In the genomic region with DNA sequence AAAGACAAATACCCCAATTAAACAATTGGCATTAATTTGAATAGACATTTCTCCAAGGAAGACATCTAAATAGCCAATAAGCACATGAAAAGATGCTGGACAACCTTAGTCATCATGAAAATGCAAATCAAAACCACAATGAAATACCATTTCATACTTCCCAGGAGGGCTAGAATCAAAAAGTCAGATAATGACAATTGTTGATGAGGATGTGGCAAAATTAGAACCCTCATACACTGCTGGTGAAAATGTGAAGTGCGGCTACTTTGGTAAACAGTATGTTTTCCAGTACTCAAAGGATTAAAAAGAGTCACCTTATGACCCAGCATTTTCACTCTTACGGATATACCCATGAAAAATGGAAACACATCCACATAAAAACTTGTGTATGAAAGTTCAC, we compare ENCODE assay signal across 1 cellular context.
TF ChIP-seq lines count a peak whose summit lies in the region.

No MANE protein-coding gene starts in this region.

TF ChIP-seq in SK-N-SH treated with all-trans-retinoic acid at 6 μM for 48 hours, 23 proteins besides CTCF, POLR2A, EP300 and RAD21 (continued from another document):
- TF ChIP-seq, protein P1, sequence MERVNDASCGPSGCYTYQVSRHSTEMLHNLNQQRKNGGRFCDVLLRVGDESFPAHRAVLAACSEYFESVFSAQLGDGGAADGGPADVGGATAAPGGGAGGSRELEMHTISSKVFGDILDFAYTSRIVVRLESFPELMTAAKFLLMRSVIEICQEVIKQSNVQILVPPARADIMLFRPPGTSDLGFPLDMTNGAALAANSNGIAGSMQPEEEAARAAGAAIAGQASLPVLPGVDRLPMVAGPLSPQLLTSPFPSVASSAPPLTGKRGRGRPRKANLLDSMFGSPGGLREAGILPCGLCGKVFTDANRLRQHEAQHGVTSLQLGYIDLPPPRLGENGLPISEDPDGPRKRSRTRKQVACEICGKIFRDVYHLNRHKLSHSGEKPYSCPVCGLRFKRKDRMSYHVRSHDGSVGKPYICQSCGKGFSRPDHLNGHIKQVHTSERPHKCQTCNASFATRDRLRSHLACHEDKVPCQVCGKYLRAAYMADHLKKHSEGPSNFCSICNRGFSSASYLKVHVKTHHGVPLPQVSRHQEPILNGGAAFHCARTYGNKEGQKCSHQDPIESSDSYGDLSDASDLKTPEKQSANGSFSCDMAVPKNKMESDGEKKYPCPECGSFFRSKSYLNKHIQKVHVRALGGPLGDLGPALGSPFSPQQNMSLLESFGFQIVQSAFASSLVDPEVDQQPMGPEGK (CRISPR knock-in tag; IDR thresholded peaks at IDR 0.05; ENCODE audit: borderline replicate concordance): no peak
- TF ChIP-seq ISL1 (CRISPR knock-in tag; IDR thresholded peaks at IDR 0.05) (no peak), TCF4 (CRISPR knock-in tag; IDR thresholded peaks at IDR 0.05; ENCODE audit: borderline replicate concordance) (no peak), BACH2 (CRISPR knock-in tag; IDR thresholded peaks at IDR 0.05; ENCODE audit: borderline replicate concordance) (no peak), OSR1 (CRISPR knock-in tag; IDR thresholded peaks at IDR 0.05) (no peak), ZFP3 (CRISPR knock-in tag; IDR thresholded peaks at IDR 0.05) (no peak), ZNF565 (CRISPR knock-in tag; conservative IDR thresholded peaks at IDR 0.05; ENCODE audit: low read depth) (no peak), CSDC2 (CRISPR knock-in tag; IDR thresholded peaks at IDR 0.05) (no peak), ZNF70 (CRISPR knock-in tag; IDR thresholded peaks at IDR 0.05) (no peak)
- TF ChIP-seq, protein P2, sequence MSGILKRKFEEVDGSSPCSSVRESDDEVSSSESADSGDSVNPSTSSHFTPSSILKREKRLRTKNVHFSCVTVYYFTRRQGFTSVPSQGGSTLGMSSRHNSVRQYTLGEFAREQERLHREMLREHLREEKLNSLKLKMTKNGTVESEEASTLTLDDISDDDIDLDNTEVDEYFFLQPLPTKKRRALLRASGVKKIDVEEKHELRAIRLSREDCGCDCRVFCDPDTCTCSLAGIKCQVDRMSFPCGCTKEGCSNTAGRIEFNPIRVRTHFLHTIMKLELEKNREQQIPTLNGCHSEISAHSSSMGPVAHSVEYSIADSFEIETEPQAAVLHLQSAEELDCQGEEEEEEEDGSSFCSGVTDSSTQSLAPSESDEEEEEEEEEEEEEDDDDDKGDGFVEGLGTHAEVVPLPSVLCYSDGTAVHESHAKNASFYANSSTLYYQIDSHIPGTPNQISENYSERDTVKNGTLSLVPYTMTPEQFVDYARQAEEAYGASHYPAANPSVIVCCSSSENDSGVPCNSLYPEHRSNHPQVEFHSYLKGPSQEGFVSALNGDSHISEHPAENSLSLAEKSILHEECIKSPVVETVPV (CRISPR knock-in tag; IDR thresholded peaks at IDR 0.05): no peak
- TF ChIP-seq, protein P3, sequence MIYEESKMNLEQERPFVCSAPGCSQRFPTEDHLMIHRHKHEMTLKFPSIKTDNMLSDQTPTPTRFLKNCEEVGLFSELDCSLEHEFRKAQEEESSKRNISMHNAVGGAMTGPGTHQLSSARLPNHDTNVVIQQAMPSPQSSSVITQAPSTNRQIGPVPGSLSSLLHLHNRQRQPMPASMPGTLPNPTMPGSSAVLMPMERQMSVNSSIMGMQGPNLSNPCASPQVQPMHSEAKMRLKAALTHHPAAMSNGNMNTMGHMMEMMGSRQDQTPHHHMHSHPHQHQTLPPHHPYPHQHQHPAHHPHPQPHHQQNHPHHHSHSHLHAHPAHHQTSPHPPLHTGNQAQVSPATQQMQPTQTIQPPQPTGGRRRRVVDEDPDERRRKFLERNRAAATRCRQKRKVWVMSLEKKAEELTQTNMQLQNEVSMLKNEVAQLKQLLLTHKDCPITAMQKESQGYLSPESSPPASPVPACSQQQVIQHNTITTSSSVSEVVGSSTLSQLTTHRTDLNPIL (CRISPR knock-in tag; IDR thresholded peaks at IDR 0.05; ENCODE audit: low read depth): no peak
